In the genomic region with DNA sequence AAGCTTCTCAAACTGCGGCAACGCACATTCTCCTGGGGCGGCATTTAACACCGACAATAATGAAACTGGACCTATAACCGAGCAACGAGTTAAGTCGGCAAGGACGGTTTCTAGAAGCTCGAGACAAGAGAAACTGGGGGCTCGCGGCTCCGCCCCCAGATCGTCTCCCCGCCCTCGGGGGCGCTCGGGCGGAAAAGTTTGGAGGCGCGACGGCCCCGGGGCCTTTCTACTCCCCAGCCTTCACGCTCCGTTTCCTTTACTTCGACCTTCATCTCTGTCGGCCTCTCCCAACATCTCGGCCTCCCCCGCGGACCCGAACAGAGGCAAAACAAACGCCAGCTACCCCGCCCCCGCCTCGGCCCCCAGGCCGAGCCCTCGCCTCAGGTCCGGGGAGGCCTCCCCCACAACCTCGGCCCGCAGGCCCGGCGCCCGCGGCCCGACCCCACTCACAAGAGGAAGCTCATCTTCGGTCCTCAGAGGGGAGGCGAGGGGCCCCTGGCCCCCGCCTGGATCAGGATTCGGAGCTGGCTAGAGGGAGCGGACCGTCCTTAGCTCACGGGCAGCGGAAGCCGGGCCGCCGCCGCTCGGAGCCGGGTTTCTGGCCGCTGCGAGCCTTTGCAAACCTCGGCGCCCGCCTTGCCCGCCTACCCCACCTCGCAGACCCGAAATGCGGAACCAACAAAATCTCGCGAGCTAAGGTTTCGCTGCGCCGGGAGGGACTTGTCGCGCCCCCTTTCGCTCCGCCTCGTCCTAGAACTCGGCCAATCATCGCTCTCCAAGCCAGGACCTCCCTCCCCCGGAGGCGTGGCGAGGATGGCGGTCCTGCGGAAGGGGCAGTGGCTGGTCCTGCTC, we compare ENCODE assay signal across 8 cellular contexts. TPM values are rescaled to one million over a fixed set of nuclear protein-coding genes. Genes with fewer than 3 reads are reported as not detected.
DNase-seq lines count a peak whose midpoint lies in the region; ATAC-seq and TF ChIP-seq lines count a peak whose summit lies in the region.

TSS of gene MOB1A (minus strand) at position 669 of the 852 bp plus-strand sequence. CDS start at position 464, 205 bp downstream.

- H3K4me3 Mint-ChIP-seq in activated CD4-positive, alpha-beta T cell treated with anti-CD3 and anti-CD28 coated beads, Interleukin-2, amount 10 ng/mL, durations not matched to agents 7 days and 5 days: peak within 1 kb of the TSS; percentile 92

- H3K9ac ChIP-seq in BLaER1: peak within 1 kb of the TSS; percentile 99

- H3K4me1 Mint-ChIP-seq in activated CD4-positive, alpha-beta T cell treated with anti-CD3 and anti-CD28 coated beads, Interleukin-2, amount 10 ng/mL, durations not matched to agents 7 days and 5 days: peaks cover 42% of the 10 kb centered on the region

- H3K27ac Mint-ChIP-seq in activated CD4-positive, alpha-beta T cell treated with anti-CD3 and anti-CD28 coated beads, Interleukin-2, amount 10 ng/mL, durations not matched to agents 7 days and 5 days: peak within 1 kb of the TSS; percentile 94

- peaks cover 35% of the 10 kb centered on the region for H3K4me1 ChIP-seq in BLaER1

- H3K9me3 ChIP-seq in BLaER1: peaks cover 23% of the 10 kb centered on the region; the same call in 1 of the 2 replicates

- DNase-seq in NCI-H69 (lab: John Stamatoyannopoulos, UW): peak; percentile 97
- DNase-seq in activated CD4-positive, alpha-beta T cell treated with anti-CD3 and anti-CD28 coated beads, Interleukin-2, amount 10 ng/mL, durations not matched to agents 7 days and 5 days: peak; percentile 99
- peak; percentile 99 for DNase-seq in coronary artery (ENCODE audit: low spot score)
- peak; percentile 98 to 99 for DNase-seq in left colon
- peak; percentile 98 for DNase-seq in stimulated activated CD4-positive, alpha-beta T cell treated with anti-CD3 and anti-CD28 coated beads, Interleukin-1b, Interleukin-23, amount 100 ng/mL, for 48 hours

- intact Hi-C loops in left colon (cut with DNase I, micrococcal nuclease): no loop called here

- POLR2A ChIA-PET in activated CD4-positive, alpha-beta T cell treated with anti-CD3 and anti-CD28 coated beads, Interleukin-2, amount 10 ng/mL, durations not matched to agents 7 days and 5 days (lab: Charles Lee): interaction anchor here (0.6 to 1.8 kb wide), 4 partner anchors 20 to 316 kb away, joined by 3 to 28 read pairs (median 4); partner anchors contain the start of gene MTHFD2

- no peaks in the 10 kb centered on the region for H3K27me3 Mint-ChIP-seq in activated CD4-positive, alpha-beta T cell treated with anti-CD3 and anti-CD28 coated beads, Interleukin-2, amount 10 ng/mL, durations not matched to agents 7 days and 5 days

- peaks cover 51% of the 10 kb centered on the region for H4K20me1 ChIP-seq in BLaER1

- no peak for TF ChIP-seq CTCF in coronary artery (IDR thresholded peaks at IDR 0.05)

- H3K36me3 ChIP-seq in BLaER1: peaks cover 25% of the 10 kb centered on the region

- ATAC-seq in GM19328 (IDR thresholded peaks at IDR 0.05; ENCODE audit: unreplicated experiment) (peak; percentile 75), HG03520 (IDR thresholded peaks at IDR 0.05; ENCODE audit: unreplicated experiment) (peak; percentile 81), left colon (peak; percentile 98)

- CTCF ChIA-PET in activated CD4-positive, alpha-beta T cell treated with anti-CD3 and anti-CD28 coated beads, Interleukin-2, amount 10 ng/mL, durations not matched to agents 7 days and 5 days (lab: Charles Lee): interaction anchor here (0.6 to 11.1 kb wide), 15 partner anchors 10 to 1476 kb away, joined by 3 to 83 read pairs (median 4); partner anchors contain the start of gene MTHFD2

- H3K27ac ChIP-seq in BLaER1 (peak within 1 kb of the TSS; percentile 99), coronary artery (peak within 1 kb of the TSS; percentile 86 to 95)

- no peaks in the 10 kb centered on the region for H3K9me3 Mint-ChIP-seq in activated CD4-positive, alpha-beta T cell treated with anti-CD3 and anti-CD28 coated beads, Interleukin-2, amount 10 ng/mL, durations not matched to agents 7 days and 5 days

- H3K4me2 ChIP-seq in BLaER1: peak within 1 kb of the TSS; percentile 83

- H3K27me3 ChIP-seq in BLaER1: no peaks in the 10 kb centered on the region

- H3K4me3 ChIP-seq in BLaER1 (peak within 1 kb of the TSS; percentile 94), coronary artery (peak within 1 kb of the TSS; percentile 92)

- peaks cover 19% of the 10 kb centered on the region for H3K36me3 Mint-ChIP-seq in activated CD4-positive, alpha-beta T cell treated with anti-CD3 and anti-CD28 coated beads, Interleukin-2, amount 10 ng/mL, durations not matched to agents 7 days and 5 days (ENCODE audit: low read depth)

RNA-seq across cellular contexts. Expression of gene MOB1A, which starts in this region (rescaled TPM):
- 100 to 1,000 TPM; 163 to 165 TPM for total RNA-seq in activated CD4-positive, alpha-beta T cell treated with anti-CD3 and anti-CD28 coated beads, Interleukin-2, amount 10 ng/mL, durations not matched to agents 7 days and 5 days
- total RNA-seq in left colon: 100 to 1,000 TPM; 137 to 138 TPM

Comparison
In these comparisons a context has a peak if more than half of its experiments do, and no peak if none do; other contexts are left out.
1. Peak in every context shown above with its lines: DNase-seq, ATAC-seq, H3K4me3 ChIP-seq and H3K27ac ChIP-seq.